Comparison of ENCODE assay signal across 1 cellular context in the genomic region with DNA sequence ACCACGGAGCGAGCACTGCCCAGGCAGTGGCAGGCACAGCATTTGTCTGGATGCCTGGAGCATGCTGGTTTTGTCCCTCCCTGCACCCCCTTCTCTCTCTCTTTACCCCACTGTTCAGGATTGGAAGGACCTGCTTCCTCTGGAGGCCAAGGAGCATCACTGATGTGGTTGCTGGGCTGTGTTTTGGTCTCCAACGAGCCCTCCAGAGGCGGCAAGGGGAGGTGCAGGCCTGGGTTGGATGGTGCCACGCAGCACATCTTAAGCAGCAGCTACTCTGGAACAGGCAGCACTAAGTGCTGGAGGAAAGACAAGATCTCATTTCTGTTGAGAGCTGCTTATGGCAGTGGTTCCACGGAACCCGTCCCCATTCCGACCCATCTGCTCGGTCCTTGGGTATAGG.
TF ChIP-seq lines count a peak whose summit lies in the region.

No MANE protein-coding gene starts in this region.

TF ChIP-seq in K562, 482 proteins besides CTCF, POLR2A, EP300 and RAD21 (continued from another document):
- TF ChIP-seq, protein P1, sequence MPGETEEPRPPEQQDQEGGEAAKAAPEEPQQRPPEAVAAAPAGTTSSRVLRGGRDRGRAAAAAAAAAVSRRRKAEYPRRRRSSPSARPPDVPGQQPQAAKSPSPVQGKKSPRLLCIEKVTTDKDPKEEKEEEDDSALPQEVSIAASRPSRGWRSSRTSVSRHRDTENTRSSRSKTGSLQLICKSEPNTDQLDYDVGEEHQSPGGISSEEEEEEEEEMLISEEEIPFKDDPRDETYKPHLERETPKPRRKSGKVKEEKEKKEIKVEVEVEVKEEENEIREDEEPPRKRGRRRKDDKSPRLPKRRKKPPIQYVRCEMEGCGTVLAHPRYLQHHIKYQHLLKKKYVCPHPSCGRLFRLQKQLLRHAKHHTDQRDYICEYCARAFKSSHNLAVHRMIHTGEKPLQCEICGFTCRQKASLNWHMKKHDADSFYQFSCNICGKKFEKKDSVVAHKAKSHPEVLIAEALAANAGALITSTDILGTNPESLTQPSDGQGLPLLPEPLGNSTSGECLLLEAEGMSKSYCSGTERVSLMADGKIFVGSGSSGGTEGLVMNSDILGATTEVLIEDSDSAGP (CRISPR knock-in tag; IDR thresholded peaks at IDR 0.05), result no peak
- TF ChIP-seq KLF13 (tag; IDR thresholded peaks at IDR 0.05; ENCODE audit: borderline replicate concordance, low read depth), result no peak
- peak; percentile 30; the same call in 1 of the 2 replicates for TF ChIP-seq SMC3 (conservative IDR thresholded peaks at IDR 0.05; ENCODE audit: insufficient read depth, low read depth, low read length)
- TF ChIP-seq RCOR1 (IDR thresholded peaks at IDR 0.05; ENCODE audit: borderline replicate concordance in 1 of 2, low read depth in 2 of 2, low read length in 2 of 2), result peak in 1 of 2 experiments; percentile 62; a peak in 1 of 4 replicates
- TF ChIP-seq, protein P2, sequence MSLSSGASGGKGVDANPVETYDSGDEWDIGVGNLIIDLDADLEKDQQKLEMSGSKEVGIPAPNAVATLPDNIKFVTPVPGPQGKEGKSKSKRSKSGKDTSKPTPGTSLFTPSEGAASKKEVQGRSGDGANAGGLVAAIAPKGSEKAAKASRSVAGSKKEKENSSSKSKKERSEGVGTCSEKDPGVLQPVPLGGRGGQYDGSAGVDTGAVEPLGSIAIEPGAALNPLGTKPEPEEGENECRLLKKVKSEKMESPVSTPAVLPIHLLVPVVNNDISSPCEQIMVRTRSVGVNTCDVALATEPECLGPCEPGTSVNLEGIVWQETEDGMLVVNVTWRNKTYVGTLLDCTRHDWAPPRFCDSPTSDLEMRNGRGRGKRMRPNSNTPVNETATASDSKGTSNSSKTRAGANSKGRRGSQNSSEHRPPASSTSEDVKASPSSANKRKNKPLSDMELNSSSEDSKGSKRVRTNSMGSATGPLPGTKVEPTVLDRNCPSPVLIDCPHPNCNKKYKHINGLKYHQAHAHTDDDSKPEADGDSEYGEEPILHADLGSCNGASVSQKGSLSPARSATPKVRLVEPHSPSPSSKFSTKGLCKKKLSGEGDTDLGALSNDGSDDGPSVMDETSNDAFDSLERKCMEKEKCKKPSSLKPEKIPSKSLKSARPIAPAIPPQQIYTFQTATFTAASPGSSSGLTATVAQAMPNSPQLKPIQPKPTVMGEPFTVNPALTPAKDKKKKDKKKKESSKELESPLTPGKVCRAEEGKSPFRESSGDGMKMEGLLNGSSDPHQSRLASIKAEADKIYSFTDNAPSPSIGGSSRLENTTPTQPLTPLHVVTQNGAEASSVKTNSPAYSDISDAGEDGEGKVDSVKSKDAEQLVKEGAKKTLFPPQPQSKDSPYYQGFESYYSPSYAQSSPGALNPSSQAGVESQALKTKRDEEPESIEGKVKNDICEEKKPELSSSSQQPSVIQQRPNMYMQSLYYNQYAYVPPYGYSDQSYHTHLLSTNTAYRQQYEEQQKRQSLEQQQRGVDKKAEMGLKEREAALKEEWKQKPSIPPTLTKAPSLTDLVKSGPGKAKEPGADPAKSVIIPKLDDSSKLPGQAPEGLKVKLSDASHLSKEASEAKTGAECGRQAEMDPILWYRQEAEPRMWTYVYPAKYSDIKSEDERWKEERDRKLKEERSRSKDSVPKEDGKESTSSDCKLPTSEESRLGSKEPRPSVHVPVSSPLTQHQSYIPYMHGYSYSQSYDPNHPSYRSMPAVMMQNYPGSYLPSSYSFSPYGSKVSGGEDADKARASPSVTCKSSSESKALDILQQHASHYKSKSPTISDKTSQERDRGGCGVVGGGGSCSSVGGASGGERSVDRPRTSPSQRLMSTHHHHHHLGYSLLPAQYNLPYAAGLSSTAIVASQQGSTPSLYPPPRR (CRISPR knock-in tag; IDR thresholded peaks at IDR 0.05; ENCODE audit: borderline replicate concordance), result no peak
- TF ChIP-seq TCFL5 (CRISPR knock-in tag; conservative IDR thresholded peaks at IDR 0.05), result no peak
- TF ChIP-seq MCM5 (IDR thresholded peaks at IDR 0.05; ENCODE audit: low read depth), result no peak
- peak; percentile 23; the same call in 1 of the 2 replicates for TF ChIP-seq CTBP1 (IDR thresholded peaks at IDR 0.05; ENCODE audit: borderline replicate concordance)
